20 cellular contexts compared by ENCODE assay signal in genomic region chr5:127256886-127257597, GRCh38.
"Had no signal": no experiment of that assay in that cellular context is flagged by ENCODE, and none has a peak within 500 bp of the region (broad histone marks: within the 10 kb centered on the region; RNA-seq: fewer than 3 reads in every experiment).

No MANE protein-coding gene starts in this region.

- H3K9me3 ChIP-seq: prostate gland, right lobe of liver had no signal

- H2AFZ ChIP-seq: parathyroid adenoma had no signal

- ATAC-seq: effector memory CD8-positive, alpha-beta T cell; gastroesophageal sphincter; right lobe of liver; stimulated activated naive B cell treated with anti-CD40 and anti-IgM and Interleukin-4, amounts not matched to agents 10 μg/mL and 1 μg/mL and 100 μg/mL, for 72 hours; stimulated activated naive CD8-positive, alpha-beta T cell treated with anti-CD3 and anti-CD28 coated beads, Interleukin-15, amount 100 ng/mL, for 72 hours had no signal

- H3K79me2 ChIP-seq: parathyroid adenoma had no signal

- DNase-seq: cerebellar nuclear complex; effector memory CD8-positive, alpha-beta T cell; esophagus squamous epithelium; foreskin fibroblast; glutamatergic neuron; retina; right lobe of liver; spleen; stimulated activated CD4-positive, alpha-beta T cell treated with anti-CD3 and anti-CD28 coated beads, Interleukin-15, amount 100 ng/mL, for 24 hours; stimulated activated CD4-positive, alpha-beta T cell treated with anti-CD3 and anti-CD28 coated beads, Interleukin-1b, Interleukin-23, amount 100 ng/mL, for 48 hours; stimulated activated CD4-positive, alpha-beta T cell treated with anti-CD3 and anti-CD28 coated beads, Interleukin-4, amount 100 ng/mL, for 24 hours; stimulated activated naive B cell treated with anti-CD40 and anti-IgM and Interleukin-4, amounts not matched to agents 10 μg/mL and 1 μg/mL and 100 μg/mL, for 72 hours; stimulated activated naive CD8-positive, alpha-beta T cell treated with anti-CD3 and anti-CD28 coated beads, Interleukin-15, amount 100 ng/mL, for 72 hours; substantia nigra; transverse colon had no signal

- H3K4me1 ChIP-seq: esophagus squamous epithelium, gastroesophageal sphincter, parathyroid adenoma, prostate gland, right lobe of liver, spleen, transverse colon had no signal

- H3K27me3 ChIP-seq: esophagus squamous epithelium, gastroesophageal sphincter, right lobe of liver, spleen, transverse colon had no signal

- H3K9ac ChIP-seq: parathyroid adenoma had no signal

- H3K4me3 ChIP-seq: esophagus squamous epithelium, gastroesophageal sphincter, prostate gland, right lobe of liver, spleen, thoracic aorta, transverse colon had no signal

- FAIRE-seq: colon had no signal

- H3K27ac ChIP-seq: esophagus squamous epithelium, gastroesophageal sphincter, parathyroid adenoma, prostate gland, right lobe of liver, spleen, thoracic aorta, transverse colon had no signal

- H3K36me3 ChIP-seq: esophagus squamous epithelium, gastroesophageal sphincter, prostate gland, right lobe of liver, spleen, thoracic aorta, transverse colon had no signal
